Comparison of ENCODE assay signal across 1 cellular context in the genomic region with DNA sequence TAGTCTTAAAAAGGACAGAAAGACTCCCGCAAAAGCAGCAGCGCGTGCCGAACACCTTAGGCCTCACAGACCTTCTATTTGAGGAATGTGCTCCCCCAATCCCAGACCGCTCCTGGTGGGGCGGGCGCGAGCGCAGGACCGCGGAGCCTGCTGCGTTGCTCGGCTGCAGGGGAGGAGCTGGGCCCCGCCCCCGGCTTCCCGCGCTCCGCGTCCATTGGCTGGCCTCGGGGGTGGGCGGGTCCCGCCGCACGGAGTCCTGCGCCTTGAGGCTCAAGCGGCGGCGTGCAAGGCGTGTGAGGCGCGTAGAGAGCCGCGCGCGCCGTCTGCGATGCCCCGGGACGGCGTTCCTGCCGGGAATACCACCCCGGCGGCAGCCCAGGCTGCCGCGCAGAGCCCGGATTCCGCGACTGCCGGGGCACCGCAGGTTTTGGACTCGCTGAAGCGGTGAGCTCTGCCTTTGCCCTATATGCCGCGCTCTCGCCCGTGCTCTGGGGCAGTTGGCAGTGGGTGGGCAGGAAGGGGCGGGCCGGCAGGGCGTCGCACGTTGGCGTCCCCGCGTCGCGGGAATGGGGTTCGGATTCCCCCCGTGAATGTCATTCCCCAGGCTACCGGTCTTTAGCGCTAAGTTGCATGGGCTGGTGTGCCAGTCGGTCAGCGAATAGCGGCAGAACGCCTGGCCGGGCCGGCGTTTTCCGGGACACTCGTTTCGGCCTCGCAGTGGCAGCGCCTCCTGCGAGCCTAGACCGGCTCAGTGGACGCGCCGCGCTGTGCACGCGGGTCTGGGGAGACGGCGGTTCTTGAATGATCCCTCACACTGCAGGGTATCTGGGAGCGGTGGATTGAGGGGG.
TF ChIP-seq lines count a peak whose summit lies in the region.

No MANE protein-coding gene starts in this region.

TF ChIP-seq in HepG2, 621 proteins besides CTCF, POLR2A, EP300 and RAD21 (continued from another document and continues in another):
- TF ChIP-seq ZNF597 (CRISPR knock-in tag; IDR thresholded peaks at IDR 0.05) (no peak), TAF1 (CRISPR knock-in tag; IDR thresholded peaks at IDR 0.05) (no peak; the same call in 1 of the 2 replicates), NR1H2 (CRISPR knock-in tag; IDR thresholded peaks at IDR 0.05; ENCODE audit: borderline replicate concordance, low read depth) (peak; percentile 81; the same call in 1 of the 2 replicates), SIN3B (IDR thresholded peaks at IDR 0.05; ENCODE audit: low read length) (no peak), ZNF256 (CRISPR knock-in tag; conservative IDR thresholded peaks at IDR 0.05) (0 out of 2 replicates have a peak, but pooled peaks have one; percentile 74), TBP (CRISPR knock-in tag; IDR thresholded peaks at IDR 0.05) (no peak), ZNF777 (CRISPR knock-in tag; IDR thresholded peaks at IDR 0.05) (peak; percentile 91), ZSCAN9 (CRISPR knock-in tag; IDR thresholded peaks at IDR 0.05; ENCODE audit: borderline replicate concordance) (0 out of 2 replicates have a peak, but pooled peaks have one; percentile 50), ZFP90 (CRISPR knock-in tag; IDR thresholded peaks at IDR 0.05; ENCODE audit: borderline replicate concordance) (peak; percentile 83; the same call in 1 of the 2 replicates), SYNCRIP (IDR thresholded peaks at IDR 0.05; ENCODE audit: insufficient read depth, low read depth, low read length) (no peak), GLMP (CRISPR knock-in tag; IDR thresholded peaks at IDR 0.05; ENCODE audit: borderline replicate concordance) (no peak), RFX1 (IDR thresholded peaks at IDR 0.05) (no peak), ZNF510 (CRISPR knock-in tag; IDR thresholded peaks at IDR 0.05; ENCODE audit: low read depth) (0 out of 2 replicates have a peak, but pooled peaks have one; percentile 47), TEF (CRISPR knock-in tag; IDR thresholded peaks at IDR 0.05) (peak; percentile 35; the same call in 1 of the 2 replicates), ZFP36L2 (CRISPR knock-in tag; IDR thresholded peaks at IDR 0.05) (no peak), ATRX (CRISPR knock-in tag; IDR thresholded peaks at IDR 0.05; ENCODE audit: borderline replicate concordance) (no peak), KDM1A (CRISPR knock-in tag; IDR thresholded peaks at IDR 0.05) (no peak), RFX3 (CRISPR knock-in tag; IDR thresholded peaks at IDR 0.05) (no peak), ATF6 (CRISPR knock-in tag; conservative IDR thresholded peaks at IDR 0.05) (no peak), MIER3 (CRISPR knock-in tag; IDR thresholded peaks at IDR 0.05; ENCODE audit: borderline replicate concordance) (0 out of 2 replicates have a peak, but pooled peaks have one; percentile 49), ZNF333 (CRISPR knock-in tag; IDR thresholded peaks at IDR 0.05; ENCODE audit: borderline replicate concordance) (no peak), FOXC1 (CRISPR knock-in tag; IDR thresholded peaks at IDR 0.05; ENCODE audit: borderline replicate concordance) (peak; percentile 96), ZNF780A (CRISPR knock-in tag; IDR thresholded peaks at IDR 0.05) (peak; percentile 80; the same call in 1 of the 2 replicates), TBX2 (CRISPR knock-in tag; IDR thresholded peaks at IDR 0.05; ENCODE audit: borderline replicate concordance) (peak; percentile 90), ZNF772 (CRISPR knock-in tag; IDR thresholded peaks at IDR 0.05) (0 out of 2 replicates have a peak, but pooled peaks have one; percentile 70), ATAD3A (CRISPR knock-in tag; IDR thresholded peaks at IDR 0.05) (no peak), ELF1 (CRISPR knock-in tag; IDR thresholded peaks at IDR 0.05) (no peak), ZNF570 (CRISPR knock-in tag; IDR thresholded peaks at IDR 0.05; ENCODE audit: borderline replicate concordance) (no peak), ZNF446 (CRISPR knock-in tag; IDR thresholded peaks at IDR 0.05) (peak; percentile 84; the same call in 1 of the 2 replicates), PPARG (CRISPR knock-in tag; conservative IDR thresholded peaks at IDR 0.05) (peak; percentile 51; the same call in 1 of the 2 replicates), BCL6 (CRISPR knock-in tag; IDR thresholded peaks at IDR 0.05) (no peak), SETDB1 (CRISPR knock-in tag; IDR thresholded peaks at IDR 0.05; ENCODE audit: borderline replicate concordance) (no peak), KLF15 (CRISPR knock-in tag; IDR thresholded peaks at IDR 0.05; ENCODE audit: borderline replicate concordance) (peak; percentile 89), MAF1 (CRISPR knock-in tag; IDR thresholded peaks at IDR 0.05; ENCODE audit: borderline replicate concordance) (no peak), ZBTB8A (CRISPR knock-in tag; IDR thresholded peaks at IDR 0.05; ENCODE audit: borderline replicate concordance, low read depth) (peak; percentile 36; the same call in 1 of the 2 replicates), ZNF775 (CRISPR knock-in tag; IDR thresholded peaks at IDR 0.05; ENCODE audit: borderline replicate concordance) (no peak), MTA1 (CRISPR knock-in tag; IDR thresholded peaks at IDR 0.05; ENCODE audit: borderline replicate concordance) (peak; percentile 70; the same call in 1 of the 2 replicates), RXRA (CRISPR knock-in tag; IDR thresholded peaks at IDR 0.05) (no peak; the same call in 1 of the 2 replicates), ZNF577 (CRISPR knock-in tag; IDR thresholded peaks at IDR 0.05; ENCODE audit: borderline replicate concordance, low read depth) (0 out of 2 replicates have a peak, but pooled peaks have one; percentile 84), ZNF318 (CRISPR knock-in tag; IDR thresholded peaks at IDR 0.05) (peak; percentile 81)
- TF ChIP-seq, protein P1, sequence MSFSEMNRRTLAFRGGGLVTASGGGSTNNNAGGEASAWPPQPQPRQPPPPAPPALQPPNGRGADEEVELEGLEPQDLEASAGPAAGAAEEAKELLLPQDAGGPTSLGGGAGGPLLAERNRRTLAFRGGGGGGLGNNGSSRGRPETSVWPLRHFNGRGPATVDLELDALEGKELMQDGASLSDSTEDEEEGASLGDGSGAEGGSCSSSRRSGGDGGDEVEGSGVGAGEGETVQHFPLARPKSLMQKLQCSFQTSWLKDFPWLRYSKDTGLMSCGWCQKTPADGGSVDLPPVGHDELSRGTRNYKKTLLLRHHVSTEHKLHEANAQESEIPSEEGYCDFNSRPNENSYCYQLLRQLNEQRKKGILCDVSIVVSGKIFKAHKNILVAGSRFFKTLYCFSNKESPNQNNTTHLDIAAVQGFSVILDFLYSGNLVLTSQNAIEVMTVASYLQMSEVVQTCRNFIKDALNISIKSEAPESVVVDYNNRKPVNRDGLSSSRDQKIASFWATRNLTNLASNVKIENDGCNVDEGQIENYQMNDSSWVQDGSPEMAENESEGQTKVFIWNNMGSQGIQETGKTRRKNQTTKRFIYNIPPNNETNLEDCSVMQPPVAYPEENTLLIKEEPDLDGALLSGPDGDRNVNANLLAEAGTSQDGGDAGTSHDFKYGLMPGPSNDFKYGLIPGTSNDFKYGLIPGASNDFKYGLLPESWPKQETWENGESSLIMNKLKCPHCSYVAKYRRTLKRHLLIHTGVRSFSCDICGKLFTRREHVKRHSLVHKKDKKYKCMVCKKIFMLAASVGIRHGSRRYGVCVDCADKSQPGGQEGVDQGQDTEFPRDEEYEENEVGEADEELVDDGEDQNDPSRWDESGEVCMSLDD (CRISPR knock-in tag; IDR thresholded peaks at IDR 0.05; ENCODE audit: borderline replicate concordance): peak; percentile 76; the same call in 1 of the 2 replicates
